Comparison of ENCODE assay signal across 1 cellular context in the genomic region with DNA sequence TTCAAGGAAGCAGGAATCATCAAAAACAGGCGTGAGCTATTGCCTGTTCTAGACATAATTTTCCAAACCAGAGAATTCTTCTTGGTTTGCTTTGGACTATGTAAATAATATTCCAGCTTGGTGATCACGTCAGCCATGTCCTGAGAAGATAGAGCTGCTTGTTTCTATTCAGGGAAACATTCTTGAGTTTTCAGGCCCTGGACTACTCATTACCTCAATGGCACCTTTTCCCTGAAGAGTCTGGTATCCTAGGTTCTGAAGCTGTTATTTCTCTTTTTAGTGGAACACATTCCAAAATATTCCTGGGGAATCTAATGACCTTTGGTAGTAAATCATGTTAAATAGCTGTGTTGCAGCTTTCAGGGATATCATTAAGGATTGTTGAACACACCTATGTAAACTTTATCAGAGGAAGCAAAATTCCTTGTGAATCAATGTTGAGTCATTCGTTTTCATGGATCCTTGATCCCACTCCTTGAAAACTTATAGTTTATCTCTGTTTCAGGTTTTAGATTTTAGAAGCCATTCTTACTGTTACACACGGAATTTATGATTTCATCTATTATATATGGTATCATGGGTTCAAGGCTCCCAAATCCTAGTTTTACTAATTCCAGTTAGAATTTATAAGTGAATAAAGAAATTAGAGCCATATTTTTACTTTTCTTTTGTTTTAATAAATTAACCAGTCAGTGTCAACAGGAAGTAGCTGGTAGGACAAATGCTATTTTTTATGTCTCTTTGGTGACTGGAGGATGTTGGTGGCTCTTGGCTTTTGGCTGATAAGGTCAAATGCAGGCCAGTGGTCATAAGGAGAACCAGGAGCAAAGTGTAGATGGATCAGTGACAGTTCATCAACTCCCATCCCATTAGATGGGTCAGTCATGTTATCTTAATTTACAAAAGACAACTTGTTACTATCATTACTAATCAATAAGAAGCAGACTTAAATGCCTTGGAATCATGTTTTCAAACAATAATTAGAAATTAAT.
TF ChIP-seq lines count a peak whose summit lies in the region.

No MANE protein-coding gene starts in this region.

TF ChIP-seq in HCT116, 20 proteins besides CTCF, POLR2A, EP300 and RAD21 (continued from another document):
- TF ChIP-seq, protein P1, sequence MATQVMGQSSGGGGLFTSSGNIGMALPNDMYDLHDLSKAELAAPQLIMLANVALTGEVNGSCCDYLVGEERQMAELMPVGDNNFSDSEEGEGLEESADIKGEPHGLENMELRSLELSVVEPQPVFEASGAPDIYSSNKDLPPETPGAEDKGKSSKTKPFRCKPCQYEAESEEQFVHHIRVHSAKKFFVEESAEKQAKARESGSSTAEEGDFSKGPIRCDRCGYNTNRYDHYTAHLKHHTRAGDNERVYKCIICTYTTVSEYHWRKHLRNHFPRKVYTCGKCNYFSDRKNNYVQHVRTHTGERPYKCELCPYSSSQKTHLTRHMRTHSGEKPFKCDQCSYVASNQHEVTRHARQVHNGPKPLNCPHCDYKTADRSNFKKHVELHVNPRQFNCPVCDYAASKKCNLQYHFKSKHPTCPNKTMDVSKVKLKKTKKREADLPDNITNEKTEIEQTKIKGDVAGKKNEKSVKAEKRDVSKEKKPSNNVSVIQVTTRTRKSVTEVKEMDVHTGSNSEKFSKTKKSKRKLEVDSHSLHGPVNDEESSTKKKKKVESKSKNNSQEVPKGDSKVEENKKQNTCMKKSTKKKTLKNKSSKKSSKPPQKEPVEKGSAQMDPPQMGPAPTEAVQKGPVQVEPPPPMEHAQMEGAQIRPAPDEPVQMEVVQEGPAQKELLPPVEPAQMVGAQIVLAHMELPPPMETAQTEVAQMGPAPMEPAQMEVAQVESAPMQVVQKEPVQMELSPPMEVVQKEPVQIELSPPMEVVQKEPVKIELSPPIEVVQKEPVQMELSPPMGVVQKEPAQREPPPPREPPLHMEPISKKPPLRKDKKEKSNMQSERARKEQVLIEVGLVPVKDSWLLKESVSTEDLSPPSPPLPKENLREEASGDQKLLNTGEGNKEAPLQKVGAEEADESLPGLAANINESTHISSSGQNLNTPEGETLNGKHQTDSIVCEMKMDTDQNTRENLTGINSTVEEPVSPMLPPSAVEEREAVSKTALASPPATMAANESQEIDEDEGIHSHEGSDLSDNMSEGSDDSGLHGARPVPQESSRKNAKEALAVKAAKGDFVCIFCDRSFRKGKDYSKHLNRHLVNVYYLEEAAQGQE (IDR thresholded peaks at IDR 0.05; ENCODE audit: low read depth), result no peak
- TF ChIP-seq SP1 (IDR thresholded peaks at IDR 0.05; ENCODE audit: low read depth), result peak; percentile 76
- no peak for TF ChIP-seq YY1 (IDR thresholded peaks at IDR 0.05; ENCODE audit: extremely low read depth, insufficient replicate concordance, low read depth, low read length)
- TF ChIP-seq, protein P2, sequence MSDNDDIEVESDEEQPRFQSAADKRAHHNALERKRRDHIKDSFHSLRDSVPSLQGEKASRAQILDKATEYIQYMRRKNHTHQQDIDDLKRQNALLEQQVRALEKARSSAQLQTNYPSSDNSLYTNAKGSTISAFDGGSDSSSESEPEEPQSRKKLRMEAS (IDR thresholded peaks at IDR 0.05), result no peak
- no peak for TF ChIP-seq ELF1 (IDR thresholded peaks at IDR 0.05; ENCODE audit: borderline replicate concordance, low read depth)
- peak; percentile 91 for TF ChIP-seq FOSL1 (IDR thresholded peaks at IDR 0.05; ENCODE audit: low read depth)
- TF ChIP-seq EZH2phosphoT487 (IDR thresholded peaks at IDR 0.05; ENCODE audit: borderline replicate concordance), result no peak
- no peak for TF ChIP-seq EGR1 (IDR thresholded peaks at IDR 0.05; ENCODE audit: low read depth)
- no peak for TF ChIP-seq TCF7L2 (IDR thresholded peaks at IDR 0.05; ENCODE audit: borderline replicate concordance, extremely low read depth, insufficient read depth, insufficient read length)
